ENCODE assay signal across 15 cellular contexts in genomic region chr1:21903638-21904474, GRCh38. TPM values are rescaled to one million over a fixed set of nuclear protein-coding genes. Genes with fewer than 3 reads are reported as not detected.
DNase-seq lines count a peak whose midpoint lies in the region; ATAC-seq and TF ChIP-seq lines count a peak whose summit lies in the region.
"Had no signal": no experiment of that assay in that cellular context is flagged by ENCODE, and none has a peak within 500 bp of the region (broad histone marks: within the 10 kb centered on the region; RNA-seq: fewer than 3 reads in every experiment).

No MANE protein-coding gene starts in this region.

- H3K9me3 Mint-ChIP-seq in WTC11, result no peaks in the 10 kb centered on the region
- no peaks in the 10 kb centered on the region for H3K9me3 Mint-ChIP-seq in CD8-positive, alpha-beta T cell
- H3K9me3 Mint-ChIP-seq: activated B cell treated with CpG ODN at 0.5 μM for 24 hours, brain, IgD-negative memory B cell, naive B cell had no signal

- H3K27ac Mint-ChIP-seq in WTC11, result peak overlapping the region; percentile 94
- H3K27ac Mint-ChIP-seq in CD8-positive, alpha-beta T cell, result no peak overlapping the region
- H3K27ac Mint-ChIP-seq: activated B cell treated with CpG ODN at 0.5 μM for 24 hours, IgD-negative memory B cell had no signal

- intact Hi-C loops in CD8-positive, alpha-beta T cell (cut with DNase I, micrococcal nuclease), result no loop called here

- no peaks in the 10 kb centered on the region for H3K9me3 ChIP-seq in BLaER1 treated with 17β-estradiol and CSF1 and Interleukin-3, amounts not matched to agents 10 nM and 100 nM (replicated peaks in 1 of 11)
- H3K9me3 ChIP-seq in right atrium auricular region, result no peaks in the 10 kb centered on the region
- no peaks in the 10 kb centered on the region for H3K9me3 ChIP-seq in CD8-positive, alpha-beta T cell (ENCODE audit: low read length)

- peaks cover 3% of the 10 kb centered on the region; the same call in 1 of the 2 replicates for H3K36me3 Mint-ChIP-seq in WTC11
- H3K36me3 Mint-ChIP-seq in CD8-positive, alpha-beta T cell, result no peaks in the 10 kb centered on the region
- H3K36me3 Mint-ChIP-seq: brain, IgD-negative memory B cell, naive B cell had no signal

- H3K27me3 ChIP-seq in BLaER1 treated with 17β-estradiol and CSF1 and Interleukin-3, amounts not matched to agents 10 nM and 100 nM, result no peaks in the 10 kb centered on the region
- H3K27me3 ChIP-seq in right atrium auricular region (no peaks in the 10 kb centered on the region), rectal smooth muscle tissue (ENCODE audit: control insufficient read depth, insufficient read depth, low read length) (no peaks in the 10 kb centered on the region)
- H3K27me3 ChIP-seq in CD8-positive, alpha-beta T cell (ENCODE audit: insufficient read depth, low read length), result no peaks in the 10 kb centered on the region

- peaks cover 81 to 100% (median 100%) of the 10 kb centered on the region in 10 experiments for H3K4me1 ChIP-seq in BLaER1 treated with 17β-estradiol and CSF1 and Interleukin-3, amounts not matched to agents 10 nM and 100 nM
- H3K4me1 ChIP-seq in right atrium auricular region (peaks cover 0 to 100% of the 10 kb centered on the region in 2 donors), rectal smooth muscle tissue (ENCODE audit: control insufficient read depth, insufficient read depth, low read length) (peaks cover 71% of the 10 kb centered on the region)
- H3K4me1 ChIP-seq in CD8-positive, alpha-beta T cell (ENCODE audit: insufficient read depth, low read length), result peaks cover 10% of the 10 kb centered on the region

- peaks cover 24% of the 10 kb centered on the region for H3K4me1 Mint-ChIP-seq in WTC11
- H3K4me1 Mint-ChIP-seq in CD8-positive, alpha-beta T cell (ENCODE audit: low read depth), result no peaks in the 10 kb centered on the region
- H3K4me1 Mint-ChIP-seq: IgD-negative memory B cell had no signal

- POLR2A ChIA-PET in WTC11 (lab: Charles Lee), result no interaction called here
- POLR2A ChIA-PET in CD8-positive, alpha-beta T cell (lab: Charles Lee), result no interaction called here

- H3K4me3 Mint-ChIP-seq in WTC11, result no peak overlapping the region
- H3K4me3 Mint-ChIP-seq in CD8-positive, alpha-beta T cell, result no peak overlapping the region
- H3K4me3 Mint-ChIP-seq: activated B cell treated with CpG ODN at 0.5 μM for 24 hours, brain, IgD-negative memory B cell, naive B cell had no signal

- no peaks in the 10 kb centered on the region for H3K36me3 ChIP-seq in BLaER1 treated with 17β-estradiol and CSF1 and Interleukin-3, amounts not matched to agents 10 nM and 100 nM
- H3K36me3 ChIP-seq in right atrium auricular region (no peaks in the 10 kb centered on the region), rectal smooth muscle tissue (ENCODE audit: control insufficient read depth, insufficient read depth, low read length) (no peaks in the 10 kb centered on the region)
- H3K36me3 ChIP-seq in CD8-positive, alpha-beta T cell (ENCODE audit: insufficient read depth, low read length), result no peaks in the 10 kb centered on the region

- no peaks in the 10 kb centered on the region; a peak in 1 of 22 replicates for H4K20me1 ChIP-seq in BLaER1 treated with 17β-estradiol and CSF1 and Interleukin-3, amounts not matched to agents 10 nM and 100 nM

- CTCF ChIA-PET in WTC11 (lab: Charles Lee), result no interaction called here
- CTCF ChIA-PET in CD8-positive, alpha-beta T cell (lab: Charles Lee), result interaction anchor here (1.3 kb wide), 1 partner anchor 30 kb away, joined by 3 read pairs; no protein-coding TSS in a partner anchor

- no peak overlapping the region; a peak in 1 of 20 replicates for H3K4me3 ChIP-seq in BLaER1 treated with 17β-estradiol and CSF1 and Interleukin-3, amounts not matched to agents 10 nM and 100 nM
- H3K4me3 ChIP-seq in right atrium auricular region, result no peak overlapping the region
- no peak overlapping the region for H3K4me3 ChIP-seq in rectal smooth muscle tissue (ENCODE audit: low read length)
- no peak overlapping the region for H3K4me3 ChIP-seq in CD8-positive, alpha-beta T cell (ENCODE audit: low read depth, low read length)

- H3K4me2 ChIP-seq in BLaER1 treated with 17β-estradiol and CSF1 and Interleukin-3, amounts not matched to agents 10 nM and 100 nM, result peak overlapping the region; percentile 77 to 95 (median 89)

- no peak for ATAC-seq in WTC11
- no peak for ATAC-seq in CD8-positive, alpha-beta T cell

- peak overlapping the region in 10 of 11 experiments; percentile 18 to 93 (median 90); a peak in 19 of 22 replicates for H3K27ac ChIP-seq in BLaER1 treated with 17β-estradiol and CSF1 and Interleukin-3, amounts not matched to agents 10 nM and 100 nM
- H3K27ac ChIP-seq in right atrium auricular region (peak overlapping the region; percentile 91 to 94), rectal smooth muscle tissue (ENCODE audit: low read depth, low read length) (peak overlapping the region; percentile 90)
- no peak overlapping the region for H3K27ac ChIP-seq in CD8-positive, alpha-beta T cell (ENCODE audit: low read depth, low read length)

- H3K27me3 Mint-ChIP-seq in WTC11 (ENCODE audit: low read depth), result no peaks in the 10 kb centered on the region
- no peaks in the 10 kb centered on the region for H3K27me3 Mint-ChIP-seq in CD8-positive, alpha-beta T cell (ENCODE audit: low read depth)
- H3K27me3 Mint-ChIP-seq: IgD-negative memory B cell had no signal

- DNase-seq in WTC11 (ENCODE audit: low spot score) (no peak), right atrium auricular region (ENCODE audit: low spot score) (no peak), NCI-H748 treated with DMSO at 0.1 percent for 48 hours (lab: John Stamatoyannopoulos, UW) (no peak), NCI-H2227 (lab: John Stamatoyannopoulos, UW; ENCODE audit: unreplicated experiment) (no peak), NK-92 (lab: John Stamatoyannopoulos, UW; ENCODE audit: unreplicated experiment) (no peak)
- no peak for DNase-seq in CD8-positive, alpha-beta T cell
- DNase-seq: activated B cell treated with CpG ODN at 0.5 μM for 24 hours; activated T-cell treated with anti-CD3 and anti-CD28 coated beads, Interleukin-2, amount 50 U/mL, for 1 hour; EL; naive B cell; NCI-H1417 treated with DMSO at 0.1 percent for 48 hours had no signal

- TF ChIP-seq CTCF in WTC11 (IDR thresholded peaks at IDR 0.05) (no peak), right atrium auricular region (IDR thresholded peaks at IDR 0.05) (no peak)
- no peak for TF ChIP-seq CTCF in CD8-positive, alpha-beta T cell (IDR thresholded peaks at IDR 0.05)

- H3K9ac ChIP-seq in BLaER1 treated with 17β-estradiol and CSF1 and Interleukin-3, amounts not matched to agents 10 nM and 100 nM, result peak overlapping the region in 9 of 11 experiments; percentile 40 to 83 (median 72); a peak in 17 of 22 replicates
- no peak overlapping the region for H3K9ac ChIP-seq in rectal smooth muscle tissue (ENCODE audit: low read length)

TF ChIP-seq in WTC11, 78 proteins besides CTCF, POLR2A, EP300 and RAD21 (continues in another document):
- TF ChIP-seq ATF1 (CRISPR knock-in tag; IDR thresholded peaks at IDR 0.05) (no peak), OVOL2 (CRISPR knock-in tag; IDR thresholded peaks at IDR 0.05; ENCODE audit: borderline replicate concordance) (no peak), STAT6 (CRISPR knock-in tag; conservative IDR thresholded peaks at IDR 0.05; ENCODE audit: low read depth) (no peak), ZNF317 (CRISPR knock-in tag; IDR thresholded peaks at IDR 0.05; ENCODE audit: borderline replicate concordance, low read depth) (no peak), TEAD1 (CRISPR knock-in tag; IDR thresholded peaks at IDR 0.05) (no peak), GRHL2 (CRISPR knock-in tag; IDR thresholded peaks at IDR 0.05; ENCODE audit: insufficient replicate concordance, severe bottlenecking) (no peak), RORB (CRISPR knock-in tag; IDR thresholded peaks at IDR 0.05) (no peak), ZNF121 (CRISPR knock-in tag; IDR thresholded peaks at IDR 0.05) (no peak), NFYB (CRISPR knock-in tag; conservative IDR thresholded peaks at IDR 0.05; ENCODE audit: low read depth) (no peak)
- TF ChIP-seq, protein P1, sequence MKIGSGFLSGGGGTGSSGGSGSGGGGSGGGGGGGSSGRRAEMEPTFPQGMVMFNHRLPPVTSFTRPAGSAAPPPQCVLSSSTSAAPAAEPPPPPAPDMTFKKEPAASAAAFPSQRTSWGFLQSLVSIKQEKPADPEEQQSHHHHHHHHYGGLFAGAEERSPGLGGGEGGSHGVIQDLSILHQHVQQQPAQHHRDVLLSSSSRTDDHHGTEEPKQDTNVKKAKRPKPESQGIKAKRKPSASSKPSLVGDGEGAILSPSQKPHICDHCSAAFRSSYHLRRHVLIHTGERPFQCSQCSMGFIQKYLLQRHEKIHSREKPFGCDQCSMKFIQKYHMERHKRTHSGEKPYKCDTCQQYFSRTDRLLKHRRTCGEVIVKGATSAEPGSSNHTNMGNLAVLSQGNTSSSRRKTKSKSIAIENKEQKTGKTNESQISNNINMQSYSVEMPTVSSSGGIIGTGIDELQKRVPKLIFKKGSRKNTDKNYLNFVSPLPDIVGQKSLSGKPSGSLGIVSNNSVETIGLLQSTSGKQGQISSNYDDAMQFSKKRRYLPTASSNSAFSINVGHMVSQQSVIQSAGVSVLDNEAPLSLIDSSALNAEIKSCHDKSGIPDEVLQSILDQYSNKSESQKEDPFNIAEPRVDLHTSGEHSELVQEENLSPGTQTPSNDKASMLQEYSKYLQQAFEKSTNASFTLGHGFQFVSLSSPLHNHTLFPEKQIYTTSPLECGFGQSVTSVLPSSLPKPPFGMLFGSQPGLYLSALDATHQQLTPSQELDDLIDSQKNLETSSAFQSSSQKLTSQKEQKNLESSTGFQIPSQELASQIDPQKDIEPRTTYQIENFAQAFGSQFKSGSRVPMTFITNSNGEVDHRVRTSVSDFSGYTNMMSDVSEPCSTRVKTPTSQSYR (CRISPR knock-in tag; IDR thresholded peaks at IDR 0.05), result no peak

RNA-seq across cellular contexts. Expression of gene HSPG2, which starts 33.3 kb away (rescaled TPM):
- total RNA-seq in WTC11 (2021) (120 to 127 TPM (median 120 TPM) in 3 replicates), right atrium auricular region (100 to 1,000 TPM; 424 to 557 TPM)
- 1 to 10 TPM; 3.6 to 5.1 TPM for total RNA-seq in CD8-positive, alpha-beta T cell

Comparison
In these comparisons a context has a peak if more than half of its experiments do, and no peak if none do; other contexts are left out.
1. RNA of gene HSPG2, which starts 33.3 kb away (total RNA-seq): 424 to 557 TPM in right atrium auricular region and 120 to 127 TPM in WTC11; 3.6 to 5.1 TPM in CD8-positive, alpha-beta T cell; every median in the first group is over 10 times any median in the second.